18 cellular contexts compared by ENCODE assay signal in genomic region chr10:30663445-30663844, GRCh38. TPM values are rescaled to one million over a fixed set of nuclear protein-coding genes. Genes with fewer than 3 reads are reported as not detected.
DNase-seq lines count a peak whose midpoint lies in the region; ATAC-seq, FAIRE-seq and TF ChIP-seq lines count a peak whose summit lies in the region.
"Not testable (repeated sequence)": the region's sequence is repeated elsewhere in the genome, so short reads cannot be mapped to it uniquely, and the experiment has no call there.
"Had no signal": no experiment of that assay in that cellular context is flagged by ENCODE, and none has a peak within 500 bp of the region (broad histone marks: within the 10 kb centered on the region; RNA-seq: fewer than 3 reads in every experiment).

No MANE protein-coding gene starts in this region.

- not testable (repeated sequence) for H3K27ac ChIP-seq in OCI-LY7 (ENCODE audit: low read depth, low read length, poor library complexity, severe bottlenecking)

- H3K9me2 ChIP-seq in OCI-LY7 (ENCODE audit: insufficient read depth, low read length) = not testable (repeated sequence)

- not testable (repeated sequence) for H2AFZ ChIP-seq in OCI-LY7 (ENCODE audit: low read length)

- CTCF ChIA-PET in OCI-LY7 (lab: Charles Lee; ENCODE audit: unreplicated experiment) = not testable (repeated sequence)

- H3K9me3 ChIP-seq in OCI-LY7 (ENCODE audit: low read length); mucosa of descending colon: not testable (repeated sequence)

- intact Hi-C loops in OCI-LY7 (cut with micrococcal nuclease; ENCODE audit: unreplicated experiment); mucosa of descending colon (cut with DNase I, micrococcal nuclease): not testable (repeated sequence)

- not testable (repeated sequence) for TF ChIP-seq POLR2A in GM12891 (IDR thresholded peaks at IDR 0.05; ENCODE audit: low read depth, low read length)

- H3K4me2 ChIP-seq in OCI-LY7 (ENCODE audit: low read length) = peak overlapping the region; percentile 50

- H3K36me3 ChIP-seq in OCI-LY7 (ENCODE audit: insufficient read depth, low read length); mucosa of descending colon (ENCODE audit: low read depth): not testable (repeated sequence)

- not testable (repeated sequence) for BruUV-seq in OCI-LY7 (replicated peaks; lab: Mats Ljungman, UMichigan)

- not testable (repeated sequence) for H3K4me1 ChIP-seq in OCI-LY7 (ENCODE audit: insufficient read depth, low read length, poor library complexity, severe bottlenecking); mucosa of descending colon (ENCODE audit: low read depth)

- ATAC-seq in GM18909 (IDR thresholded peaks at IDR 0.05; ENCODE audit: poor library complexity, unreplicated experiment) = peak; percentile 92
- peak; percentile 80 for ATAC-seq in GM19467 (IDR thresholded peaks at IDR 0.05; ENCODE audit: unreplicated experiment)
- ATAC-seq in GM21825 (IDR thresholded peaks at IDR 0.05; ENCODE audit: unreplicated experiment) = peak; percentile 95
- peak; percentile 88 for ATAC-seq in HG02981 (IDR thresholded peaks at IDR 0.05; ENCODE audit: unreplicated experiment)
- peak; percentile 81 for ATAC-seq in HG03378 (IDR thresholded peaks at IDR 0.05; ENCODE audit: unreplicated experiment)
- peak; percentile 46 for ATAC-seq in mucosa of descending colon

- POLR2A ChIA-PET in OCI-LY7 (lab: Charles Lee) = interaction anchor here (1.3 kb wide), 1 partner anchor 54 kb away, joined by 4 read pairs; no protein-coding TSS in a partner anchor

- H3K4me3 ChIP-seq in OCI-LY7 (ENCODE audit: low read depth, low read length, poor library complexity, severe bottlenecking); mucosa of descending colon: not testable (repeated sequence)

- not testable (repeated sequence) for TF ChIP-seq CTCF in OCI-LY7 (conservative IDR thresholded peaks at IDR 0.05; ENCODE audit: low read length); mucosa of descending colon (IDR thresholded peaks at IDR 0.05)

- H4K20me1 ChIP-seq in OCI-LY7 (ENCODE audit: insufficient read depth, low read length) = not testable (repeated sequence)

- peak; percentile 85 for FAIRE-seq in GM12891 (lab: Jason Lieb, UNC)

- DNase-seq in GM12891 (ENCODE audit: insufficient read length, low spot score); OCI-LY7 (ENCODE audit: low spot score); mucosa of descending colon: not testable (repeated sequence)

- H3K79me2 ChIP-seq in OCI-LY7 (ENCODE audit: insufficient read depth, low read depth, low read length) = not testable (repeated sequence)

RNA-seq across cellular contexts. Expression of gene LYZL2, which starts 33.9 kb away (rescaled TPM):
- polyA plus RNA-seq in GM12891 (2012; ENCODE audit: low read depth, missing spikeins) = not detected
- not detected in 2 replicates for total RNA-seq in OCI-LY7 (2014; rRNA removed; shearing (Covaris generic))
- total RNA-seq in OCI-LY7 (2022) (not detected in 2 replicates), mucosa of descending colon (not detected)
- total RNA-seq: A673; Calu3; esophagus muscularis mucosa; gastrocnemius medialis; H4; IMR-90; lower leg skin; M059J; psoas muscle; T-helper 2 cell treated with Interferon-gamma antibody and Interleukin-4, amounts not matched to agents 100 ng/mL and 5 ng/mL, for 36 hours had no signal
- polyA plus RNA-seq: IMR-90, psoas muscle had no signal
